In the genomic region with DNA sequence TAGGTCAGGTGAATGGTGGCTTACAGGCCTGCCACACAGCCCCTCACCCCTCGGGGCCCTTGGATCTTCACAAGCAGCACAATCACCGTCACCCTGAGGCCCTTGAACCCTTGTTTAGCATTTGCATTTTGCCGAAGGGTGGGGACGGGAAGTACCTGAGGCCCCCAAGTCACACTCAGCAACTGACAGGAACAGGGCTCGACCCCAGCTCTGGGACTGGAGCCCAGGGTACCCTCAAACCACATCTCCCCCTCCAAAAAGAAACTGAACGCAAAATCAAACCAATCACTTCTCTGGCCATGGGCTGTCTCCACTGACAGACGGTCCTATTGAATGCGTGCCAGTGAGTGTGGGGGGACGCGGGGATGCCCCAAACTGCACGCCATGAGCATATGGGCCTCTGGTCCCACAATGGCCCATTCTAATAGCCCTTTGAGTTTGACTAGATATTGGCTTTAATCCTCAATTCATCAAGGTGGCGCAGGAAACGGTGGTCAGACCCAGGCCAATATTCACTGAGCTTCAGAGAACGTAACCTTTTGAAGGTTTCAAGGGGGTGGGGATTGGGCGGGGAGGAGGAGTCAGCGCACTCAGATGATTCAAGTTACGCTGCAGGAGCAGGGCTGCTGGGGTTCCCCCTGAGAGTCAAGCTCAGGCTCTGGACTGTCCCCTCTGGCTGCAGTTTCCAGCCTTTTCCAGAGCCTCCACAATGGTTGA, we compare ENCODE assay signal across 14 cellular contexts.
"Had no signal": no experiment of that assay in that cellular context is flagged by ENCODE, and none has a peak within 500 bp of the region (broad histone marks: within the 10 kb centered on the region; RNA-seq: fewer than 3 reads in every experiment).

No MANE protein-coding gene starts in this region.

- H3K4me3 ChIP-seq: mucosa of descending colon, thyroid gland had no signal

- H3K27ac ChIP-seq: thyroid gland had no signal

- H3K4me3 Mint-ChIP-seq: activated B cell treated with CpG ODN at 0.5 μM for 24 hours; activated CD4-positive, alpha-beta T cell treated with anti-CD3 and anti-CD28 coated beads, Interleukin-2, amount 10 ng/mL, durations not matched to agents 7 days and 5 days; natural killer cell treated with Interleukin-12 subunit alpha and Interleukin-12 subunit beta and Interleukin-15 and Interleukin-18, amount 100 ng/mL, for 72 hours; stimulated activated effector memory CD8-positive, alpha-beta T cell treated with anti-CD3 and anti-CD28 coated beads, Interleukin-12 subunit alpha, Interleukin-12 subunit beta, amount 100 ng/mL, for 72 hours had no signal

- H3K36me3 ChIP-seq: thyroid gland had no signal

- H3K4me1 Mint-ChIP-seq: activated B cell treated with CpG ODN at 0.5 μM for 24 hours; activated CD4-positive, alpha-beta T cell treated with anti-CD3 and anti-CD28 coated beads, Interleukin-2, amount 10 ng/mL, durations not matched to agents 7 days and 5 days had no signal

- H3K27me3 Mint-ChIP-seq: activated B cell treated with CpG ODN at 0.5 μM for 24 hours; activated CD4-positive, alpha-beta T cell treated with anti-CD3 and anti-CD28 coated beads, Interleukin-2, amount 10 ng/mL, durations not matched to agents 7 days and 5 days; natural killer cell treated with Interleukin-12 subunit alpha and Interleukin-12 subunit beta and Interleukin-15 and Interleukin-18, amount 100 ng/mL, for 72 hours had no signal

- DNase-seq: activated B cell treated with CpG ODN at 0.5 μM for 24 hours; activated CD4-positive, alpha-beta T cell treated with anti-CD3 and anti-CD28 coated beads, Interleukin-2, amount 10 ng/mL, durations not matched to agents 7 days and 5 days; activated naive CD4-positive, alpha-beta T cell treated with anti-CD3 and anti-CD28 coated beads, Interleukin-2, amount 50 U/mL, for 16 hours; mucosa of descending colon; occipital lobe; stimulated activated CD4-positive, alpha-beta T cell treated with anti-CD3 and anti-CD28 coated beads, Interleukin-12 subunit alpha, Interleukin-12 subunit beta, amount 100 ng/mL, for 4 hours; stimulated activated CD4-positive, alpha-beta T cell treated with anti-CD3 and anti-CD28 coated beads, Interleukin-2, amount 100 ng/mL, for 24 hours; T-helper 2 cell; thyroid gland had no signal

- ATAC-seq: esophagus mucosa; left lobe of liver; mucosa of descending colon; stimulated activated effector memory CD8-positive, alpha-beta T cell treated with anti-CD3 and anti-CD28 coated beads, Interleukin-12 subunit alpha, Interleukin-12 subunit beta, amount 100 ng/mL, for 72 hours had no signal

- H3K9me3 ChIP-seq: mucosa of descending colon, thyroid gland had no signal

- H3K9me3 Mint-ChIP-seq: activated B cell treated with CpG ODN at 0.5 μM for 24 hours; activated CD4-positive, alpha-beta T cell treated with anti-CD3 and anti-CD28 coated beads, Interleukin-2, amount 10 ng/mL, durations not matched to agents 7 days and 5 days; activated T-helper 2 cell treated with anti-CD3 and anti-CD28 coated beads, Interferon-gamma antibody, Interleukin-2, Interleukin-4, amounts not matched to agents 10 μg/mL and 5 μg/mL and 100 μg/mL, durations not matched to agents 14 hours and 24 hours and 36 hours; natural killer cell treated with Interleukin-12 subunit alpha and Interleukin-12 subunit beta and Interleukin-15 and Interleukin-18, amount 100 ng/mL, for 72 hours; stimulated activated effector memory CD8-positive, alpha-beta T cell treated with anti-CD3 and anti-CD28 coated beads, Interleukin-12 subunit alpha, Interleukin-12 subunit beta, amount 100 ng/mL, for 72 hours had no signal

- H3K27ac Mint-ChIP-seq: activated B cell treated with CpG ODN at 0.5 μM for 24 hours; activated CD4-positive, alpha-beta T cell treated with anti-CD3 and anti-CD28 coated beads, Interleukin-2, amount 10 ng/mL, durations not matched to agents 7 days and 5 days; activated T-helper 2 cell treated with anti-CD3 and anti-CD28 coated beads, Interferon-gamma antibody, Interleukin-2, Interleukin-4, amounts not matched to agents 10 μg/mL and 5 μg/mL and 100 μg/mL, durations not matched to agents 14 hours and 24 hours and 36 hours; natural killer cell treated with Interleukin-12 subunit alpha and Interleukin-12 subunit beta and Interleukin-15 and Interleukin-18, amount 100 ng/mL, for 72 hours had no signal

- H3K4me1 ChIP-seq: thyroid gland had no signal

- H3K27me3 ChIP-seq: thyroid gland had no signal

- H3K36me3 Mint-ChIP-seq: natural killer cell treated with Interleukin-12 subunit alpha and Interleukin-12 subunit beta and Interleukin-15 and Interleukin-18, amount 100 ng/mL, for 72 hours; stimulated activated effector memory CD8-positive, alpha-beta T cell treated with anti-CD3 and anti-CD28 coated beads, Interleukin-12 subunit alpha, Interleukin-12 subunit beta, amount 100 ng/mL, for 72 hours had no signal
